ENCODE assay signal across 3 cellular contexts in the genomic region with DNA sequence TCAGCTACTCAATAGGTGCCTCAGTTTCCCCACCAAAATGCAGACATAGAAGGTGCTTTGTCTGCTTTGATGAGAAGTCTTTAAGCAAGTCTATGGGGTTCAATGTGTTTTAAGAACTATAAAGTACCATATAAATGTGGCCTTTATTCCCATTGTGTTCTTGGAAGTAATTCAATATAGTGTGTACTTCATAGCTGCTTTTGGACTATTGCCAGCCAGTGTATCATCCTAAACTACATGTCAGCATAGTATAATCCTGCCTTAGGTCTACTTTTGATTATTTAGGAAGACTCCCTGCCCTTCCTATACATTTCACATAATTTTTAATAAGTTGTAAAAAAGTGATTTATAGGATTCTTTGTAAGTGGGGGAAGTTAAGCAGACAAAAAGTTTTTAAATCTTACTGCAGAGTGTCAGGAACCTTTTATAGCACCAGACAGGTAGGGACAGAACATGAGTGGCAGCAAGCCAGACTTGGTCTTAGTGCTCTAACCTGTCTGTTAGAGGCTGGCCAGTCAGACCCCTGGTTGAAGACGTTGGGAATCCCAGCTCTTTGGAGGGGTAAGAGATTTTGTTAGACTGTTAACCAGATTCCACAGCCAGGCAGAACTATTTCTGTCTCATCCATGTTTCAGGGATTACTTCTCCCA.
A peak's percentile ranks its signal among the peaks of the same experiment; 100 is the strongest.
TF ChIP-seq lines count a peak whose summit lies in the region.

No MANE protein-coding gene starts in this region.

TF ChIP-seq in SK-N-SH, 30 proteins besides CTCF, POLR2A, EP300 and RAD21:
- TF ChIP-seq NFIC (IDR thresholded peaks at IDR 0.05; ENCODE audit: borderline replicate concordance) (peak; percentile 12; the same call in 1 of the 2 replicates), SIN3A (IDR thresholded peaks at IDR 0.05; ENCODE audit: borderline replicate concordance, low read depth, low read length) (no peak), ZBTB33 (IDR thresholded peaks at IDR 0.05; ENCODE audit: borderline replicate concordance, low read depth) (no peak), POLR2AphosphoS5 (IDR thresholded peaks at IDR 0.05; ENCODE audit: low read depth, low read length) (no peak)
- TF ChIP-seq, protein P1, sequence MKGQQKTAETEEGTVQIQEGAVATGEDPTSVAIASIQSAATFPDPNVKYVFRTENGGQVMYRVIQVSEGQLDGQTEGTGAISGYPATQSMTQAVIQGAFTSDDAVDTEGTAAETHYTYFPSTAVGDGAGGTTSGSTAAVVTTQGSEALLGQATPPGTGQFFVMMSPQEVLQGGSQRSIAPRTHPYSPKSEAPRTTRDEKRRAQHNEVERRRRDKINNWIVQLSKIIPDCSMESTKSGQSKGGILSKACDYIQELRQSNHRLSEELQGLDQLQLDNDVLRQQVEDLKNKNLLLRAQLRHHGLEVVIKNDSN (IDR thresholded peaks at IDR 0.05; ENCODE audit: borderline replicate concordance, low read depth) = no peak

TF ChIP-seq in SK-N-SH treated with all-trans-retinoic acid at 6 μM for 48 hours, 23 proteins besides CTCF, POLR2A, EP300 and RAD21:
- TF ChIP-seq ZC3H10 (CRISPR knock-in tag; IDR thresholded peaks at IDR 0.05) (no peak), ESRRG (CRISPR knock-in tag; IDR thresholded peaks at IDR 0.05) (no peak), OSR1 (CRISPR knock-in tag; IDR thresholded peaks at IDR 0.05) (no peak), GLIS3 (CRISPR knock-in tag; IDR thresholded peaks at IDR 0.05) (no peak), PPARA (CRISPR knock-in tag; IDR thresholded peaks at IDR 0.05; ENCODE audit: borderline replicate concordance) (no peak), CSRNP3 (CRISPR knock-in tag; IDR thresholded peaks at IDR 0.05) (no peak), ZNF565 (CRISPR knock-in tag; conservative IDR thresholded peaks at IDR 0.05; ENCODE audit: low read depth) (no peak), ARNTL (CRISPR knock-in tag; IDR thresholded peaks at IDR 0.05; ENCODE audit: borderline replicate concordance, low read depth) (no peak), BACH2 (CRISPR knock-in tag; IDR thresholded peaks at IDR 0.05; ENCODE audit: borderline replicate concordance) (no peak), ISL1 (CRISPR knock-in tag; IDR thresholded peaks at IDR 0.05) (no peak), ZFP3 (CRISPR knock-in tag; IDR thresholded peaks at IDR 0.05) (no peak)
- TF ChIP-seq, protein P2, sequence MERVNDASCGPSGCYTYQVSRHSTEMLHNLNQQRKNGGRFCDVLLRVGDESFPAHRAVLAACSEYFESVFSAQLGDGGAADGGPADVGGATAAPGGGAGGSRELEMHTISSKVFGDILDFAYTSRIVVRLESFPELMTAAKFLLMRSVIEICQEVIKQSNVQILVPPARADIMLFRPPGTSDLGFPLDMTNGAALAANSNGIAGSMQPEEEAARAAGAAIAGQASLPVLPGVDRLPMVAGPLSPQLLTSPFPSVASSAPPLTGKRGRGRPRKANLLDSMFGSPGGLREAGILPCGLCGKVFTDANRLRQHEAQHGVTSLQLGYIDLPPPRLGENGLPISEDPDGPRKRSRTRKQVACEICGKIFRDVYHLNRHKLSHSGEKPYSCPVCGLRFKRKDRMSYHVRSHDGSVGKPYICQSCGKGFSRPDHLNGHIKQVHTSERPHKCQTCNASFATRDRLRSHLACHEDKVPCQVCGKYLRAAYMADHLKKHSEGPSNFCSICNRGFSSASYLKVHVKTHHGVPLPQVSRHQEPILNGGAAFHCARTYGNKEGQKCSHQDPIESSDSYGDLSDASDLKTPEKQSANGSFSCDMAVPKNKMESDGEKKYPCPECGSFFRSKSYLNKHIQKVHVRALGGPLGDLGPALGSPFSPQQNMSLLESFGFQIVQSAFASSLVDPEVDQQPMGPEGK (CRISPR knock-in tag; IDR thresholded peaks at IDR 0.05; ENCODE audit: borderline replicate concordance) = no peak
TF ChIP-seq in SK-N-SH treated with all-trans-retinoic acid at 6 μM for 48 hours: peak in this region for 0.

TF ChIP-seq in IMR-90, 13 proteins besides CTCF, POLR2A, EP300 and RAD21:
- TF ChIP-seq CHD1 (IDR thresholded peaks at IDR 0.05; ENCODE audit: low read depth, low read length) (no peak), MAZ (IDR thresholded peaks at IDR 0.05; ENCODE audit: borderline replicate concordance, low read depth, low read length) (no peak), NFE2L2 (IDR thresholded peaks at IDR 0.05; ENCODE audit: low read depth, low read length) (no peak), FOS (IDR thresholded peaks at IDR 0.05; ENCODE audit: low read depth, low read length) (no peak), SMC3 (IDR thresholded peaks at IDR 0.05; ENCODE audit: low read depth, low read length) (no peak), RFX5 (IDR thresholded peaks at IDR 0.05; ENCODE audit: low read depth, low read length) (no peak), MAFK (IDR thresholded peaks at IDR 0.05; ENCODE audit: low read depth, low read length) (no peak), BHLHE40 (IDR thresholded peaks at IDR 0.05; ENCODE audit: low read depth, low read length) (no peak), ELK1 (IDR thresholded peaks at IDR 0.05; ENCODE audit: borderline replicate concordance, low read depth, low read length) (no peak), CEBPB (IDR thresholded peaks at IDR 0.05; ENCODE audit: low read depth, low read length) (no peak), MXI1 (IDR thresholded peaks at IDR 0.05; ENCODE audit: borderline replicate concordance, low read depth, low read length) (no peak)
- TF ChIP-seq, protein P3, sequence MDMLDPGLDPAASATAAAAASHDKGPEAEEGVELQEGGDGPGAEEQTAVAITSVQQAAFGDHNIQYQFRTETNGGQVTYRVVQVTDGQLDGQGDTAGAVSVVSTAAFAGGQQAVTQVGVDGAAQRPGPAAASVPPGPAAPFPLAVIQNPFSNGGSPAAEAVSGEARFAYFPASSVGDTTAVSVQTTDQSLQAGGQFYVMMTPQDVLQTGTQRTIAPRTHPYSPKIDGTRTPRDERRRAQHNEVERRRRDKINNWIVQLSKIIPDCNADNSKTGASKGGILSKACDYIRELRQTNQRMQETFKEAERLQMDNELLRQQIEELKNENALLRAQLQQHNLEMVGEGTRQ (IDR thresholded peaks at IDR 0.05; ENCODE audit: low read depth, low read length) = no peak
